Comparison of ENCODE assay signal across 17 cellular contexts in genomic region chr14:59282366-59282765, GRCh38.
DNase-seq lines count a peak whose midpoint lies in the region; ATAC-seq, FAIRE-seq and TF ChIP-seq lines count a peak whose summit lies in the region.
"Had no signal": no experiment of that assay in that cellular context is flagged by ENCODE, and none has a peak within 500 bp of the region (broad histone marks: within the 10 kb centered on the region; RNA-seq: fewer than 3 reads in every experiment).

No MANE protein-coding gene starts in this region.

- TF ChIP-seq CTCF in SK-N-SH (IDR thresholded peaks at IDR 0.05), result no peak
- no peak for TF ChIP-seq CTCF in PC-3 (conservative IDR thresholded peaks at IDR 0.05; ENCODE audit: low read depth, low read length)
- no peak for TF ChIP-seq CTCF in fibroblast of lung (conservative IDR thresholded peaks at IDR 0.05 in 1 of 2, IDR thresholded peaks at IDR 0.05 in 1 of 2; ENCODE audit: low read depth in 1 of 2, low read length in 2 of 2)

- ATAC-seq in SK-N-SH treated with all-trans-retinoic acid at 6 μM for 48 hours (no peak), PC-3 (peak; percentile 44), HG03521 (IDR thresholded peaks at IDR 0.05; ENCODE audit: unreplicated experiment) (no peak)

- H3K4me3 Mint-ChIP-seq in activated T-cell treated with anti-CD3 and anti-CD28 coated beads, Interleukin-2, amount 50 U/mL, for 24 hours, result no peak overlapping the region

- H2AFZ ChIP-seq in SK-N-SH (ENCODE audit: low read depth), result no peak overlapping the region
- no peak overlapping the region for H2AFZ ChIP-seq in PC-3 (ENCODE audit: low read length)
- no peak overlapping the region for H2AFZ ChIP-seq in fibroblast of lung (ENCODE audit: low read length)

- peaks cover 22% of the 10 kb centered on the region for H3K9me3 Mint-ChIP-seq in activated T-cell treated with anti-CD3 and anti-CD28 coated beads, Interleukin-2, amount 50 U/mL, for 24 hours

- TF ChIP-seq EP300 in SK-N-SH (IDR thresholded peaks at IDR 0.05; ENCODE audit: borderline replicate concordance in 1 of 2, low read depth in 1 of 2, low read length in 1 of 2), result no peak

- H3K9ac ChIP-seq in SK-N-SH, result no peak overlapping the region
- no peak overlapping the region for H3K9ac ChIP-seq in PC-3 (ENCODE audit: low read length)
- H3K9ac ChIP-seq in fibroblast of lung (ENCODE audit: insufficient read depth, low read length), result no peak overlapping the region

- no peak for DNase-seq in SK-N-SH
- DNase-seq in PC-3, result peak; percentile 95
- DNase-seq in fibroblast of lung (ENCODE audit: low read depth in 2 of 2), result peak; percentile 59 to 75
- DNase-seq in urothelium cell line (ENCODE audit: low spot score), result no peak
- DNase-seq in activated T-cell treated with anti-CD3 and anti-CD28 coated beads, Interleukin-2, amount 50 U/mL, for 24 hours, result no peak
- no peak for DNase-seq in stimulated activated CD8-positive, alpha-beta memory T cell treated with anti-CD3 and anti-CD28 coated beads, Interleukin-4, amount 100 ng/mL, for 48 hours
- DNase-seq: activated CD4-positive, alpha-beta T cell treated with anti-CD3 and anti-CD28 coated beads, Interleukin-2, amount 50 U/mL, for 4 hours; foreskin melanocyte; mesendoderm; NCI-H2081 treated with DMSO at 0.1 percent for 48 hours; Right ventricle myocardium superior; stimulated activated CD4-positive, alpha-beta T cell treated with anti-CD3 and anti-CD28 coated beads, Interleukin-2, amount 100 ng/mL, for 48 hours had no signal

- H3K9me2 ChIP-seq in SK-N-SH (no peaks in the 10 kb centered on the region), PC-3 (replicated peaks; ENCODE audit: low read length) (no peaks in the 10 kb centered on the region)

- no peaks in the 10 kb centered on the region for H3K4me1 Mint-ChIP-seq in activated T-cell treated with anti-CD3 and anti-CD28 coated beads, Interleukin-2, amount 50 U/mL, for 24 hours (ENCODE audit: low read depth)

- H3K4me1 ChIP-seq in SK-N-SH (ENCODE audit: control insufficient read depth in 1 of 2, insufficient read depth in 2 of 2, low read depth in 1 of 2, low read length in 1 of 2), result peaks cover 2 to 17% of the 10 kb centered on the region in 2 experiments
- H3K4me1 ChIP-seq in PC-3 (ENCODE audit: insufficient read depth, low read length), result peaks cover 54% of the 10 kb centered on the region
- H3K4me1 ChIP-seq in fibroblast of lung (ENCODE audit: control insufficient read depth, extremely low read depth, insufficient read depth, low read length), result peaks cover 27% of the 10 kb centered on the region

- H3K4me3 ChIP-seq in SK-N-SH (ENCODE audit: low read depth in 2 of 2, low read length in 1 of 2) (no peak overlapping the region), PC-3 (ENCODE audit: low read length) (no peak overlapping the region), fibroblast of lung (replicated peaks in 1 of 4; ENCODE audit: control extremely low read depth in 1 of 4, insufficient read depth in 1 of 4, low read depth in 3 of 4, low read length in 4 of 4) (no peak overlapping the region)

- peak; percentile 97 for FAIRE-seq in urothelium cell line (lab: Jason Lieb, UNC)
- FAIRE-seq: A204.1, colon, H1 had no signal

- TF ChIP-seq RAD21 in SK-N-SH (IDR thresholded peaks at IDR 0.05; ENCODE audit: low read length), result no peak

- no peak overlapping the region for H3K27ac Mint-ChIP-seq in activated T-cell treated with anti-CD3 and anti-CD28 coated beads, Interleukin-2, amount 50 U/mL, for 24 hours

- CTCF ChIA-PET in SK-N-SH (lab: Yijun Ruan, JAX), result no interaction called here
- CTCF ChIA-PET in PC-3 (lab: Charles Lee), result no interaction called here

- H4K20me1 ChIP-seq in SK-N-SH (ENCODE audit: insufficient read depth) (no peaks in the 10 kb centered on the region), PC-3 (ENCODE audit: low read length) (no peaks in the 10 kb centered on the region; the same call in 1 of the 2 replicates), fibroblast of lung (ENCODE audit: control insufficient read depth, extremely low read depth, insufficient read depth, low read length) (no peaks in the 10 kb centered on the region)

- intact Hi-C loops in PC-3 (cut with micrococcal nuclease), result loop anchor here (2.0 kb wide), 1 partner anchor 78 kb away; no protein-coding TSS in a partner anchor

- H3K27me3 Mint-ChIP-seq in activated T-cell treated with anti-CD3 and anti-CD28 coated beads, Interleukin-2, amount 50 U/mL, for 24 hours, result no peaks in the 10 kb centered on the region

- no peaks in the 10 kb centered on the region for H3K9me3 ChIP-seq in SK-N-SH
- H3K9me3 ChIP-seq in PC-3 (ENCODE audit: low read length), result no peaks in the 10 kb centered on the region; the same call in 1 of the 2 replicates
- no peaks in the 10 kb centered on the region for H3K9me3 ChIP-seq in fibroblast of lung (ENCODE audit: control insufficient read depth, insufficient read depth, low read depth, low read length)

- H3K79me2 ChIP-seq in SK-N-SH (ENCODE audit: insufficient read depth) (no peaks in the 10 kb centered on the region; the same call in 1 of the 2 replicates), PC-3 (ENCODE audit: low read length) (no peaks in the 10 kb centered on the region), fibroblast of lung (ENCODE audit: control insufficient read depth, insufficient read depth, low read length) (no peaks in the 10 kb centered on the region)

- H3K4me2 ChIP-seq in SK-N-SH (no peak overlapping the region), PC-3 (ENCODE audit: low read length) (peak overlapping the region; percentile 17), fibroblast of lung (ENCODE audit: extremely low read depth, insufficient read depth, low read length) (peak overlapping the region; percentile 26)

- POLR2A ChIA-PET in SK-N-SH (lab: Yijun Ruan, JAX) (no interaction called here), PC-3 (lab: Charles Lee; ENCODE audit: unreplicated experiment) (interaction anchor here (0.5 kb wide), 2 partner anchors 662 to 1187 kb away, joined by 3 to 6 read pairs; no protein-coding TSS in a partner anchor)

- H3K27me3 ChIP-seq in SK-N-SH (ENCODE audit: insufficient read depth), result no peaks in the 10 kb centered on the region
- H3K27me3 ChIP-seq in PC-3 (ENCODE audit: low read length), result no peaks in the 10 kb centered on the region
- no peaks in the 10 kb centered on the region for H3K27me3 ChIP-seq in fibroblast of lung (ENCODE audit: control insufficient read depth, insufficient read depth, low read length)

- peaks cover 19% of the 10 kb centered on the region for H3K36me3 Mint-ChIP-seq in activated T-cell treated with anti-CD3 and anti-CD28 coated beads, Interleukin-2, amount 50 U/mL, for 24 hours (ENCODE audit: low read depth)

- H3K27ac ChIP-seq in SK-N-SH (ENCODE audit: low read depth in 2 of 2, low read length in 1 of 2) (no peak overlapping the region), PC-3 (ENCODE audit: low read length) (peak overlapping the region; percentile 21), fibroblast of lung (ENCODE audit: insufficient read depth, low read length) (no peak overlapping the region)

- H3K36me3 ChIP-seq in SK-N-SH (replicated peaks in 1 of 2; ENCODE audit: control insufficient read depth in 1 of 2, insufficient read depth in 2 of 2, low read length in 1 of 2) (peaks cover 0 to 14% of the 10 kb centered on the region in 2 experiments), PC-3 (ENCODE audit: low read depth, low read length) (no peaks in the 10 kb centered on the region; the same call in 1 of the 2 replicates), fibroblast of lung (ENCODE audit: control insufficient read depth, insufficient read depth, low read length) (no peaks in the 10 kb centered on the region)

- H3F3A ChIP-seq in SK-N-SH (replicated peaks; ENCODE audit: insufficient read depth), result peaks cover 24% of the 10 kb centered on the region
- peaks cover 7% of the 10 kb centered on the region for H3F3A ChIP-seq in PC-3 (ENCODE audit: low read length, unreplicated experiment)

- 78% methylated on average over 3 of the region's 3 CpGs for WGBS in SK-N-SH (ENCODE audit: low lambda C conversion rate)

- no TSS peak for BruUV-seq in PC-3 (replicated peaks; lab: Mats Ljungman, UMichigan)

TF ChIP-seq in SK-N-SH, 30 proteins besides CTCF, POLR2A, EP300 and RAD21:
- TF ChIP-seq RFX5 (IDR thresholded peaks at IDR 0.05; ENCODE audit: low read length) (no peak), TCF12 (IDR thresholded peaks at IDR 0.05) (peak; percentile 25; the same call in 1 of the 2 replicates)

TF ChIP-seq in SK-N-SH treated with all-trans-retinoic acid at 6 μM for 48 hours, 23 proteins besides CTCF, POLR2A, EP300 and RAD21 (continues in another document):
- TF ChIP-seq CSDC2 (CRISPR knock-in tag; IDR thresholded peaks at IDR 0.05) (no peak), CREB5 (CRISPR knock-in tag; IDR thresholded peaks at IDR 0.05; ENCODE audit: low read depth) (no peak), TOX (CRISPR knock-in tag; IDR thresholded peaks at IDR 0.05; ENCODE audit: borderline replicate concordance) (no peak), ZNF70 (CRISPR knock-in tag; IDR thresholded peaks at IDR 0.05) (no peak)

Comparison
In these comparisons a context has a peak if more than half of its experiments do, and no peak if none do; other contexts are left out.
1. DNase-seq: peak in PC-3 (single experiment) and fibroblast of lung (2 of 2); none in SK-N-SH (single experiment), urothelium cell line (single experiment), activated T-cell treated with anti-CD3 and anti-CD28 coated beads, Interleukin-2, amount 50 U/mL, for 24 hours (single experiment) and stimulated activated CD8-positive, alpha-beta memory T cell treated with anti-CD3 and anti-CD28 coated beads, Interleukin-4, amount 100 ng/mL, for 48 hours (single experiment).